27 cellular contexts compared by ENCODE assay signal in the genomic region with DNA sequence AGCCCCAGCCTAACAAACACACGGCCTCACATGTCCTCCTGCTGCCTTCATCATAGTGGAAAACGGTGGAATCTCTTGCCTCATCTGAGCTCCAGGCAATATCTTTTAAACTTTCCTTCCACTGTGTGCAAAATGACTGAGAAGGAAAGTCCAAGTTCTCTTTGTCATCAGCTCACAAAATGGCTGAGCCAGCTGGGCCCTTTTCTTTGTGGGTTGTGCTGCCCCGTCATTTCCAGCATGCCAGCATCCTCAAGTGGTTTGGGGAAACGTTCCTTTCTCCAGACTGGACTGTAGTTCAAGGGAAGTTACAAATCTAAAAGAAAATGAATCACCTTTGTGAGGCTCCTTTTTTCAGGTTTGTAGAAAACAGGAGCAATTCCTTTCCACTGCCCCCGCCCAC.
A peak's percentile ranks its signal among the peaks of the same experiment; 100 is the strongest.
DNase-seq lines count a peak whose midpoint lies in the region; ATAC-seq and TF ChIP-seq lines count a peak whose summit lies in the region.
"Had no signal": no experiment of that assay in that cellular context is flagged by ENCODE, and none has a peak within 500 bp of the region (broad histone marks: within the 10 kb centered on the region; RNA-seq: fewer than 3 reads in every experiment).

No MANE protein-coding gene starts in this region.

- no peaks in the 10 kb centered on the region for H3K36me3 Mint-ChIP-seq in activated CD4-positive, alpha-beta T cell treated with anti-CD3 and anti-CD28 coated beads for 36 hours (ENCODE audit: low read depth)
- no peaks in the 10 kb centered on the region for H3K36me3 Mint-ChIP-seq in activated CD4-positive, alpha-beta T cell treated with anti-CD3 and anti-CD28 coated beads, Interleukin-2, amount 10 ng/mL, durations not matched to agents 24 days and 14 days (ENCODE audit: low read depth)
- H3K36me3 Mint-ChIP-seq: CD8-positive, alpha-beta T cell had no signal

- peak; percentile 25 for DNase-seq in activated CD4-positive, alpha-beta T cell treated with anti-CD3 and anti-CD28 coated beads for 36 hours
- no peak for DNase-seq in activated CD4-positive, alpha-beta T cell treated with anti-CD3 and anti-CD28 coated beads, Interleukin-2, amount 10 ng/mL, durations not matched to agents 24 days and 14 days
- DNase-seq in AG04449 (ENCODE audit: low read depth, low spot score) = peak; percentile 7
- peak; percentile 8 for DNase-seq in RPMI7951 (ENCODE audit: low read depth)
- peak; percentile 22 for DNase-seq in islet precursor cell
- no peak for DNase-seq in NOMO-1 treated with dmso at 0.1 percent for 144 hours (lab: John Stamatoyannopoulos, UW; ENCODE audit: unreplicated experiment)
- no peak for DNase-seq in activated T-cell treated with anti-CD3 and anti-CD28 coated beads for 4 hours
- no peak for DNase-seq in right atrium auricular region (ENCODE audit: low spot score)
- DNase-seq: ACHN; AML-193; C1 segment of cervical spinal cord; CD8-positive, alpha-beta T cell; DND-41; IMR-90; NCI-H1105; NCI-H146; NCI-H2029 treated with DMSO at 0.1 percent for 48 hours; NCI-H2171; NCI-H345; NCI-H526; OCI-M1; RPMI8226; SHP77 had no signal

- H3K27me3 Mint-ChIP-seq in activated CD4-positive, alpha-beta T cell treated with anti-CD3 and anti-CD28 coated beads for 36 hours = no peaks in the 10 kb centered on the region
- H3K27me3 Mint-ChIP-seq in activated CD4-positive, alpha-beta T cell treated with anti-CD3 and anti-CD28 coated beads, Interleukin-2, amount 10 ng/mL, durations not matched to agents 24 days and 14 days = no peaks in the 10 kb centered on the region

- no peak overlapping the region for H3K4me3 Mint-ChIP-seq in activated CD4-positive, alpha-beta T cell treated with anti-CD3 and anti-CD28 coated beads for 36 hours
- no peak overlapping the region for H3K4me3 Mint-ChIP-seq in activated CD4-positive, alpha-beta T cell treated with anti-CD3 and anti-CD28 coated beads, Interleukin-2, amount 10 ng/mL, durations not matched to agents 24 days and 14 days
- H3K4me3 Mint-ChIP-seq: CD8-positive, alpha-beta T cell had no signal

- peaks cover 2% of the 10 kb centered on the region for H3K9me3 Mint-ChIP-seq in activated CD4-positive, alpha-beta T cell treated with anti-CD3 and anti-CD28 coated beads for 36 hours (ENCODE audit: low read depth)
- H3K9me3 Mint-ChIP-seq in activated CD4-positive, alpha-beta T cell treated with anti-CD3 and anti-CD28 coated beads, Interleukin-2, amount 10 ng/mL, durations not matched to agents 24 days and 14 days = peaks cover 5% of the 10 kb centered on the region
- H3K9me3 Mint-ChIP-seq: CD8-positive, alpha-beta T cell had no signal

- H3K4me1 ChIP-seq in right atrium auricular region = no peaks in the 10 kb centered on the region
- H3K4me1 ChIP-seq: HAP-1 had no signal

- no peaks in the 10 kb centered on the region for H3K27me3 ChIP-seq in right atrium auricular region

- H3K4me3 ChIP-seq in AG04449 (ENCODE audit: low read depth, low read length) (no peak overlapping the region), right atrium auricular region (no peak overlapping the region)
- H3K4me3 ChIP-seq: HAP-1 had no signal

- H3K27ac Mint-ChIP-seq in activated CD4-positive, alpha-beta T cell treated with anti-CD3 and anti-CD28 coated beads for 36 hours = no peak overlapping the region
- H3K27ac Mint-ChIP-seq in activated CD4-positive, alpha-beta T cell treated with anti-CD3 and anti-CD28 coated beads, Interleukin-2, amount 10 ng/mL, durations not matched to agents 24 days and 14 days = no peak overlapping the region
- H3K27ac Mint-ChIP-seq: CD8-positive, alpha-beta T cell had no signal

- H3K9me3 ChIP-seq in right atrium auricular region = no peaks in the 10 kb centered on the region
- H3K9me3 ChIP-seq: HAP-1 had no signal

- H3K36me3 ChIP-seq in right atrium auricular region = no peaks in the 10 kb centered on the region
- H3K36me3 ChIP-seq: HAP-1 had no signal

- CTCF ChIA-PET in activated CD4-positive, alpha-beta T cell treated with anti-CD3 and anti-CD28 coated beads for 36 hours (lab: Charles Lee) = no interaction called here
- CTCF ChIA-PET in AG04449 (lab: Yijun Ruan, JAX) = no interaction called here

- no peak overlapping the region for H3K27ac ChIP-seq in right atrium auricular region
- H3K27ac ChIP-seq: 22Rv1, HL-60, KMS-11 had no signal

- peak; percentile 12 for ATAC-seq in activated CD4-positive, alpha-beta T cell treated with anti-CD3 and anti-CD28 coated beads for 36 hours
- ATAC-seq: CD8-positive, alpha-beta T cell had no signal

- intact Hi-C loops in activated CD4-positive, alpha-beta T cell treated with anti-CD3 and anti-CD28 coated beads for 36 hours (cut with DNase I, micrococcal nuclease) = no loop called here
- intact Hi-C loops in activated CD4-positive, alpha-beta T cell treated with anti-CD3 and anti-CD28 coated beads, Interleukin-2, amount 10 ng/mL, durations not matched to agents 24 days and 14 days (cut with micrococcal nuclease) = no loop called here

- POLR2A ChIA-PET in activated CD4-positive, alpha-beta T cell treated with anti-CD3 and anti-CD28 coated beads for 36 hours (lab: Charles Lee) = no interaction called here
- POLR2A ChIA-PET in AG04449 (lab: Yijun Ruan, JAX) = interaction anchor here (0.8 kb wide), 1 partner anchor 15 kb away, joined by 3 read pairs; no protein-coding TSS in a partner anchor

- TF ChIP-seq CTCF in AG04449 (IDR thresholded peaks at IDR 0.05; ENCODE audit: insufficient read depth, low read length, missing control alignments) (no peak), right atrium auricular region (IDR thresholded peaks at IDR 0.05) (no peak)

- no peaks in the 10 kb centered on the region for H3K4me1 Mint-ChIP-seq in activated CD4-positive, alpha-beta T cell treated with anti-CD3 and anti-CD28 coated beads for 36 hours
- H3K4me1 Mint-ChIP-seq in activated CD4-positive, alpha-beta T cell treated with anti-CD3 and anti-CD28 coated beads, Interleukin-2, amount 10 ng/mL, durations not matched to agents 24 days and 14 days = no peaks in the 10 kb centered on the region

Comparison
In these comparisons a context has a peak if more than half of its experiments do, and no peak if none do; other contexts are left out.
1. DNase-seq: peak in activated CD4-positive, alpha-beta T cell treated with anti-CD3 and anti-CD28 coated beads for 36 hours (single experiment), AG04449 (single experiment), RPMI7951 (single experiment) and islet precursor cell (single experiment); none in activated CD4-positive, alpha-beta T cell treated with anti-CD3 and anti-CD28 coated beads, Interleukin-2, amount 10 ng/mL, durations not matched to agents 24 days and 14 days (single experiment), NOMO-1 treated with dmso at 0.1 percent for 144 hours (single experiment), activated T-cell treated with anti-CD3 and anti-CD28 coated beads for 4 hours (single experiment) and right atrium auricular region (single experiment).